Comparison of ENCODE assay signal across 20 cellular contexts in the genomic region with DNA sequence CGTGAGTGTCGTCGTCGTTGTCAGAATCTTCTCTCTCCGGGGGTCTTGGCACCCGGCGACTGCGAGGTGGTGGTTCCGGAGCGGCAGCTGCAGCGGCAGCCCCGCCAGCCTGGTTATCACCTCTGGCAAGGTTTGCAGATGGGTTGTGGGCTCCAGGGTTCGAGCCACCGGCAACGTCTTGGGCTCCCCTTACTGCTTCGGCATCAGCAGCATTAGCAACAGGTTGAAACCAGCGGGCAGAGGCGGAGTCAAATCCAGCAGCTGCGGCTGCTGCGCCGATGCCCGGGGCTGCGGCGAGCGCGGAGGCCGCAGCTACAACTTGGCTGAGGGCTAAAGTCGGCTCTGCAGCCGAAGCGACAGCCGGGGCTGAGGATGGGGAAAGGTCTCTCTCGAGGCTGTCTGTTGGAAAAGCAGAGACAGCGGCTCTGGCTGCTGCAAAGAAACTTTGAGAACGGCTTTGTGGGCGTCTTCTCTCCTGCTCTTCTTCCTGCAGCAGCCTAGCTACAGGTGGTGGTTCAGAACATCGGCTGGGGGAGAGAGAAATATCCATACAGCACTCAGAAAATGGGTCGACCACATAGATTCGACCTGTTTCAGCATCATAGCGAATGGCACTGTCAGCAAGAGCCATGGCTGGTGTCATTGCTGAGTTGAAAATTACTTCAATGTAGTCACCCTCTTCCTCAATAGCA. TPM values are rescaled to one million over a fixed set of nuclear protein-coding genes. Genes with fewer than 3 reads are reported as not detected.
DNase-seq lines count a peak whose midpoint lies in the region; ATAC-seq lines count a peak whose summit lies in the region.
"Had no signal": no experiment of that assay in that cellular context is flagged by ENCODE, and none has a peak within 500 bp of the region (broad histone marks: within the 10 kb centered on the region; RNA-seq: fewer than 3 reads in every experiment).

No MANE protein-coding gene starts in this region.

- peaks cover 5% of the 10 kb centered on the region for H3K9me3 ChIP-seq in iPS-18a (ENCODE audit: control insufficient read depth, low read depth, low read length)
- H3K9me3 ChIP-seq in GM23248 (ENCODE audit: low read depth), result no peaks in the 10 kb centered on the region
- H3K9me3 ChIP-seq: body of pancreas, gastrocnemius medialis had no signal

- intact Hi-C loops in posterior vena cava (cut with DNase I), result no loop called here

- H3K4me2 ChIP-seq in GM23248 (ENCODE audit: unreplicated experiment), result no peak overlapping the region

- no peaks in the 10 kb centered on the region for H3K36me3 ChIP-seq in iPS-18a (ENCODE audit: control insufficient read depth, low read depth, low read length)
- no peaks in the 10 kb centered on the region for H3K36me3 ChIP-seq in GM23248 (ENCODE audit: low read depth)
- H3K36me3 ChIP-seq: gastrocnemius medialis had no signal

- no peak overlapping the region for H2AFZ ChIP-seq in GM23248

- no peak overlapping the region for H3K27ac ChIP-seq in iPS-18a (ENCODE audit: low read length)
- H3K27ac ChIP-seq in GM23248, result no peak overlapping the region
- H3K27ac ChIP-seq: 22Rv1, body of pancreas, gastrocnemius medialis had no signal

- H3K27me3 ChIP-seq in iPS-18a (ENCODE audit: control insufficient read depth, insufficient read depth, low read length), result peaks cover 53% of the 10 kb centered on the region
- H3K27me3 ChIP-seq in GM23248 (replicated peaks; ENCODE audit: insufficient read depth), result peaks cover 15% of the 10 kb centered on the region
- H3K27me3 ChIP-seq: body of pancreas had no signal

- DNase-seq in DMS 273 (lab: John Stamatoyannopoulos, UW; ENCODE audit: unreplicated experiment), result peak; percentile 6
- DNase-seq in DMS 273 treated with DMSO at 0.1 percent for 48 hours (lab: John Stamatoyannopoulos, UW), result no peak
- DNase-seq in NCI-H69 (lab: John Stamatoyannopoulos, UW), result peak; percentile 51
- DNase-seq in posterior vena cava (ENCODE audit: low spot score), result peak; percentile 67
- DNase-seq in GM23248, result no peak
- DNase-seq in GM19240 (ENCODE audit: insufficient read length, low spot score), result no peak
- DNase-seq: body of pancreas; effector memory CD8-positive, alpha-beta T cell; EL; gastrocnemius medialis; left colon; naive B cell; NCI-H1694 treated with DMSO at 0.1 percent for 48 hours; stimulated activated CD4-positive, alpha-beta T cell treated with anti-CD3 and anti-CD28 coated beads, Interleukin-4, amount 100 ng/mL, for 4 hours had no signal

- H3K79me2 ChIP-seq in GM23248 (ENCODE audit: insufficient read depth), result no peaks in the 10 kb centered on the region

- in situ Hi-C loops in GM23248 (cut with MboI), result no loop called here

- H3K4me1 ChIP-seq in iPS-18a (ENCODE audit: control insufficient read depth, low read depth, low read length) (peaks cover 44% of the 10 kb centered on the region), GM23248 (ENCODE audit: insufficient read depth) (no peaks in the 10 kb centered on the region)

- H3K9ac ChIP-seq in iPS-18a (ENCODE audit: low read length) (no peak overlapping the region), GM23248 (no peak overlapping the region)

- WGBS in GM23248 (ENCODE audit: low coverage in 1 of 2, low lambda C conversion rate in 2 of 2, missing lambda C conversion rate in 2 of 2), 2 experiments, result 11 to 13% methylated on average over 25 to 29 of the region's 39 CpGs

- ATAC-seq in HG03442 (IDR thresholded peaks at IDR 0.05; ENCODE audit: unreplicated experiment), result no peak
- ATAC-seq: body of pancreas; effector memory CD8-positive, alpha-beta T cell; gastrocnemius medialis; left colon; sciatic nerve; stimulated activated memory B cell treated with anti-CD40 and anti-IgM and Interleukin-4, amounts not matched to agents 10 μg/mL and 1 μg/mL and 100 μg/mL, for 72 hours had no signal

- H3K4me3 ChIP-seq in iPS-18a (ENCODE audit: low read length) (peak overlapping the region; percentile 60), GM23248 (no peak overlapping the region)
- H3K4me3 ChIP-seq: body of pancreas, gastrocnemius medialis had no signal

- no peaks in the 10 kb centered on the region for H4K20me1 ChIP-seq in GM23248 (ENCODE audit: insufficient read depth)

- H3F3A ChIP-seq in GM23248 (ENCODE audit: insufficient read depth), result no peaks in the 10 kb centered on the region

- no peaks in the 10 kb centered on the region for H3K9me2 ChIP-seq in GM23248 (ENCODE audit: insufficient read depth)

RNA-seq across cellular contexts. Expression of a gene that starts 3.6 kb away (rescaled TPM):
- total RNA-seq in posterior vena cava, result not detected
- not detected in 2 replicates for total RNA-seq in GM23248 (2014; rRNA removed; shearing (Covaris generic))
- polyA plus RNA-seq in GM23248 (2016; fragmentation: Nextera tagmentation; extraction: Ambion mirVana), result not detected in 2 replicates
- total RNA-seq: activated CD8-positive, alpha-beta memory T cell treated with anti-CD3 and anti-CD28 coated beads for 36 hours; gastrocnemius medialis; left colon had no signal

Comparison
In these comparisons a context has a peak if more than half of its experiments do, and no peak if none do; other contexts are left out.
1. DNase-seq: peak in DMS 273 (single experiment), NCI-H69 (single experiment) and posterior vena cava (single experiment); none in DMS 273 treated with DMSO at 0.1 percent for 48 hours (single experiment), GM23248 (single experiment) and GM19240 (single experiment).